ENCODE assay signal across 1 cellular context in the genomic region with DNA sequence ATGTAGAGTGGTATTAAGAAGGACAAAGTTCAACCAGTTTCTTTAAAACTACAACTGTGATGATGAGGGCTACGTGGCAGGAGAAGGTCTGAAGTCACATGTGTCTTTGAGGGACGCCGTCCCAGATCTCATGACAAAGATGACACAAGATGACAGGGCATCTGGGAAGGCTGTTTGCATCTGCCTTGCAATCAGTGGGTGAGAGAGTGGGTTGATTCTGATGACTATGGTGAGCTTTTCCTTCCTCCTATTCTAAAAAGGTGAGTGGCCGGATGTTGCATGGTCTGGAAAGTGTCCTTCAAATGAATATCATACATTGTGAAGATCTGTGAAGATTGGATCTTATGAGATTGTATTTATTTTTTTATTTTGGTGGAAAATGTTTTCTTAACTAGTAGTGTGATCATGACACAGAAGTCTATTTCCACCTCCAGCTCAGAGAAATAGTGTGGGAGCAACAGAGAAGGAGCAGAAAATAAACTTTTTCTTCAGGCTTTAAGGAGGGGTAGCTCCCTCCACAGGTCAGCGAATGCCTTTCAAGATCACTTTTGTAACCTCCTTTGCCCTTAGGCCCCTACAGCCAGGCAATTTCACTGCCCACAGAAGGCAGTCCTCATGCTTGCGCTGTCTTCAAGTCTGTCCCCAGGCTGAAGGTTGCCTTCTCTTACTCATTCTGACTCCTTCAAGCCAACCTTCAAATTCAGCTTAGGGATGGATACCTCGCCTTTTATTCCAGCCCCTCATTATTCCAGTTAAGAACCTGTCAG.
TF ChIP-seq lines count a peak whose summit lies in the region.

No MANE protein-coding gene starts in this region.

TF ChIP-seq in HepG2, 621 proteins besides CTCF, POLR2A, EP300 and RAD21:
- no peak for TF ChIP-seq POGZ (CRISPR knock-in tag; IDR thresholded peaks at IDR 0.05)
- TF ChIP-seq ZNF12 (CRISPR knock-in tag; IDR thresholded peaks at IDR 0.05) = no peak
- no peak for TF ChIP-seq ASH2L (IDR thresholded peaks at IDR 0.05; ENCODE audit: insufficient read length, low read depth, low read length)
- TF ChIP-seq ZNF205 (CRISPR knock-in tag; IDR thresholded peaks at IDR 0.05) = no peak
- no peak for TF ChIP-seq KAT8 (CRISPR knock-in tag; IDR thresholded peaks at IDR 0.05)
- no peak for TF ChIP-seq CHD4 (IDR thresholded peaks at IDR 0.05; ENCODE audit: borderline replicate concordance, low read length)
- TF ChIP-seq ZNF30 (CRISPR knock-in tag; IDR thresholded peaks at IDR 0.05) = no peak
